In genomic region chr15:33370225-33371020, GRCh38 we compare ENCODE assay signal across 27 cellular contexts. TPM values are rescaled to one million over a fixed set of nuclear protein-coding genes. Genes with fewer than 3 reads are reported as not detected.
"Had no signal": no experiment of that assay in that cellular context is flagged by ENCODE, and none has a peak within 500 bp of the region (broad histone marks: within the 10 kb centered on the region; RNA-seq: fewer than 3 reads in every experiment).

No MANE protein-coding gene starts in this region.

- H3K27me3 ChIP-seq: brain microvascular endothelial cell, SJCRH30 had no signal

- H3K9me3 ChIP-seq: SJCRH30, SK-N-SH had no signal

- H3K36me3 ChIP-seq: brain microvascular endothelial cell, SJCRH30, WERI-Rb-1 had no signal

- H3K4me3 ChIP-seq: K562, SJCRH30 had no signal

- H3K4me1 ChIP-seq: SJCRH30 had no signal

- DNase-seq: activated CD4-positive, alpha-beta memory T cell treated with anti-CD3 and anti-CD28 coated beads, Interleukin-2, amount 10 ng/mL, durations not matched to agents 7 days and 5 days; activated CD4-positive, alpha-beta T cell treated with anti-CD3 and anti-CD28 coated beads for 36 hours; activated CD4-positive, alpha-beta T cell treated with anti-CD3 and anti-CD28 coated beads, Interleukin-2, amount 50 U/mL, for 1 hour; activated gamma-delta T cell; activated naive CD4-positive, alpha-beta T cell treated with anti-CD3 and anti-CD28 coated beads, Interleukin-2, amount 10 ng/mL, durations not matched to agents 7 days and 5 days; activated naive CD8-positive, alpha-beta T cell treated with anti-CD3 and anti-CD28 coated beads for 36 hours; activated T-cell treated with anti-CD3 and anti-CD28 coated beads for 4 hours; activated T-cell treated with anti-CD3 and anti-CD28 coated beads, Interleukin-2, amount 50 U/mL, for 48 hours; brain microvascular endothelial cell; Karpas-422; NCI-H1092 treated with DMSO at 0.1 percent for 48 hours; NCI-H1417 treated with DMSO at 0.1 percent for 48 hours; NCI-H1694; NCI-H2029; NCI-H2107; NCI-H446; NCI-H524; NCI-H748 treated with DMSO at 0.1 percent for 48 hours; SJCRH30; SK-N-SH; T-helper 1 cell; WERI-Rb-1 had no signal

- ATAC-seq: activated CD4-positive, alpha-beta T cell treated with anti-CD3 and anti-CD28 coated beads for 36 hours; activated T-helper 17 cell treated with anti-CD3 and anti-CD28 coated beads, Interleukin-2, amount 50 U/mL, for 72 hours; K562; Right ventricle myocardium inferior had no signal

- H3K4me2 ChIP-seq: SK-N-SH had no signal

- H3K9ac ChIP-seq: SK-N-SH had no signal

- H3K27ac ChIP-seq: brain microvascular endothelial cell, SJCRH30, WERI-Rb-1 had no signal

RNA-seq across cellular contexts. Expression of gene RYR3, which starts 59.7 kb away (rescaled TPM):
- total RNA-seq: activated CD4-positive, alpha-beta memory T cell treated with anti-CD3 and anti-CD28 coated beads, Interleukin-2, amount 10 ng/mL, durations not matched to agents 7 days and 5 days; activated CD4-positive, alpha-beta T cell treated with anti-CD3 and anti-CD28 coated beads for 36 hours; activated CD8-positive, alpha-beta memory T cell treated with anti-CD3 and anti-CD28 coated beads for 36 hours; activated naive CD8-positive, alpha-beta T cell treated with anti-CD3 and anti-CD28 coated beads for 36 hours; activated T-helper 17 cell treated with anti-CD3 and anti-CD28 coated beads, Interleukin-2, amount 50 U/mL, for 72 hours; K562; Right ventricle myocardium inferior; T-helper 2 cell treated with Interferon-gamma antibody and Interleukin-4, amounts not matched to agents 100 ng/mL and 5 ng/mL, for 36 hours had no signal
